ENCODE assay signal across 8 cellular contexts in genomic region chr10:88810196-88810961, GRCh38. TPM values are rescaled to one million over a fixed set of nuclear protein-coding genes. Genes with fewer than 3 reads are reported as not detected.
DNase-seq lines count a peak whose midpoint lies in the region; ATAC-seq, FAIRE-seq and TF ChIP-seq lines count a peak whose summit lies in the region.

No MANE protein-coding gene starts in this region.

- TF ChIP-seq CTCF in fibroblast of villous mesenchyme (IDR thresholded peaks at IDR 0.05; ENCODE audit: insufficient read depth, low read depth, low read length) (peak; percentile 77), pancreas (IDR thresholded peaks at IDR 0.05) (peak; percentile 49 to 66 (median 50))

- H3K36me3 Mint-ChIP-seq in activated T-cell treated with anti-CD3 and anti-CD28 coated beads, Interleukin-2, amount 50 U/mL, for 24 hours (ENCODE audit: low read depth), result no peaks in the 10 kb centered on the region

- H3K4me1 ChIP-seq in pancreas, result no peaks in the 10 kb centered on the region

- ATAC-seq in GM21390 (IDR thresholded peaks at IDR 0.05; ENCODE audit: unreplicated experiment), result peak; percentile 58
- ATAC-seq in pancreas, result peak; percentile 81 to 92 (median 90)
- no peak for ATAC-seq in HG03196 (IDR thresholded peaks at IDR 0.05; ENCODE audit: unreplicated experiment)

- WGBS in pancreas, 2 donors, result 22 to 29% methylated on average over 5 of the region's 5 CpGs

- peaks cover 17% of the 10 kb centered on the region for H3K4me1 Mint-ChIP-seq in activated T-cell treated with anti-CD3 and anti-CD28 coated beads, Interleukin-2, amount 50 U/mL, for 24 hours (ENCODE audit: low read depth)

- H3K27ac Mint-ChIP-seq in activated T-cell treated with anti-CD3 and anti-CD28 coated beads, Interleukin-2, amount 50 U/mL, for 24 hours, result no peak overlapping the region

- H3K36me3 ChIP-seq in pancreas, result no peaks in the 10 kb centered on the region

- DNase-seq in COLO668 (lab: John Stamatoyannopoulos, UW; ENCODE audit: unreplicated experiment) (peak; percentile 13), NCI-H2081 (lab: John Stamatoyannopoulos, UW) (peak; percentile 37 to 69), fibroblast of villous mesenchyme (ENCODE audit: low read depth) (peak; percentile 64), pancreas (peak in 3 of 6 donors; percentile 16 to 49 (median 27))
- DNase-seq in activated CD4-positive, alpha-beta T cell treated with anti-CD3 and anti-CD28 coated beads, Interleukin-2, amount 50 U/mL, for 1 hour, result peak; percentile 8
- DNase-seq in activated T-cell treated with anti-CD3 and anti-CD28 coated beads, Interleukin-2, amount 50 U/mL, for 24 hours, result no peak

- no peaks in the 10 kb centered on the region for H3K9me3 Mint-ChIP-seq in activated T-cell treated with anti-CD3 and anti-CD28 coated beads, Interleukin-2, amount 50 U/mL, for 24 hours

- peak; percentile 54 for FAIRE-seq in pancreas (lab: Jason Lieb, UNC)

- no peaks in the 10 kb centered on the region for H3K27me3 Mint-ChIP-seq in activated T-cell treated with anti-CD3 and anti-CD28 coated beads, Interleukin-2, amount 50 U/mL, for 24 hours

- H3K27ac ChIP-seq in pancreas, result no peak overlapping the region

- intact Hi-C loops in pancreas (cut with DNase I), result no loop called here

- no peak overlapping the region for H3K4me3 Mint-ChIP-seq in activated T-cell treated with anti-CD3 and anti-CD28 coated beads, Interleukin-2, amount 50 U/mL, for 24 hours

- no peaks in the 10 kb centered on the region for H3K9me3 ChIP-seq in pancreas

- no peaks in the 10 kb centered on the region for H3K27me3 ChIP-seq in pancreas

- H3K4me3 ChIP-seq in fibroblast of villous mesenchyme (ENCODE audit: low read depth, low read length) (no peak overlapping the region), pancreas (no peak overlapping the region)

RNA-seq across cellular contexts. Expression of gene LIPM, which starts 7.8 kb away (rescaled TPM):
- total RNA-seq in fibroblast of villous mesenchyme (not detected in 2 replicates), pancreas (not detected)
- not detected for polyA plus RNA-seq in pancreas

RNA-seq across cellular contexts. Expression of gene ANKRD22, which starts 41.3 kb away (rescaled TPM):
- total RNA-seq in fibroblast of villous mesenchyme (not detected in 2 replicates), pancreas (10 to 100 TPM in 1 of 6 donors, 1 to 10 TPM in 5; 2.3 to 17.4 (median 4.3) TPM)
- polyA plus RNA-seq in pancreas, result 1 to 10 TPM; 3.4 to 3.6 TPM

RNA-seq across cellular contexts. Expression of gene LIPN, which starts 50.6 kb away (rescaled TPM):
- total RNA-seq in fibroblast of villous mesenchyme (not detected in 2 replicates), pancreas (not detected)
- polyA plus RNA-seq in pancreas, result not detected
